ENCODE assay signal across 1 cellular context in genomic region chr6:153110612-153111011, GRCh38.
TF ChIP-seq lines count a peak whose summit lies in the region.

No MANE protein-coding gene starts in this region.

TF ChIP-seq in WTC11, 78 proteins besides CTCF, POLR2A, EP300 and RAD21:
- 0 out of 2 replicates have a peak, but pooled peaks have one; percentile 14 for TF ChIP-seq TEAD1 (CRISPR knock-in tag; IDR thresholded peaks at IDR 0.05)
